15 cellular contexts compared by ENCODE assay signal in the genomic region with DNA sequence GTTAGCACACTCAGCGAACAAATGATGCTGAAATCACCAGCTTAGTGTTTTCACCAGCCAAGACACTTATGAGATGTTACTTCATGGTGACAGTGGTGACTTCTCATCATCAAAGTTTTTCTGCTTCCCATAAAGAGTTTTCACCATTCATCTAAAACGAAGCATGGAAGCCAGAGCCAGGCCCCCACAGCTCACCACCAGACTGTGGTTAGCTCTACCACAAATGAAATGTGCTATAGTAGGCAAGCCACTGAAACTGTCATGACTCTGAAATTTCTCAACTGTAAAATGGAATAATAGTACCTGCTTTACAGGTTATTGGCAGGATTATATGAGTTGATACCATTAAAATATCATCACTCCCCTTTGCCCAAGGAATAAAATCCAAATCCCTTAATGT. TPM values are rescaled to one million over a fixed set of nuclear protein-coding genes. Genes with fewer than 3 reads are reported as not detected.
DNase-seq lines count a peak whose midpoint lies in the region; ATAC-seq and TF ChIP-seq lines count a peak whose summit lies in the region.
"Had no signal": no experiment of that assay in that cellular context is flagged by ENCODE, and none has a peak within 500 bp of the region (broad histone marks: within the 10 kb centered on the region; RNA-seq: fewer than 3 reads in every experiment).

No MANE protein-coding gene starts in this region.

- ATAC-seq in GM18502 (IDR thresholded peaks at IDR 0.05; ENCODE audit: poor library complexity, unreplicated experiment) (peak; percentile 76), GM21723 (IDR thresholded peaks at IDR 0.05; ENCODE audit: unreplicated experiment) (peak; percentile 67), HG03469 (IDR thresholded peaks at IDR 0.05; ENCODE audit: unreplicated experiment) (peak; percentile 48)

- peak; percentile 30 for DNase-seq in astrocyte of the hippocampus (ENCODE audit: low read depth, low spot score)
- no peak for DNase-seq in nephron progenitor cell
- DNase-seq in stimulated activated naive CD4-positive, alpha-beta T cell treated with Interleukin-2 at 50 U/mL for 16 hours (lab: John Stamatoyannopoulos, UW): no peak
- DNase-seq in MG63: no peak
- no peak for DNase-seq in activated CD8-positive, alpha-beta memory T cell treated with anti-CD3 and anti-CD28 coated beads, Interleukin-2, amount 50 U/mL, for 4 hours
- DNase-seq: AML-193; CD4-positive, alpha-beta T cell; NCI-H1436; NCI-H2029 treated with DMSO at 0.1 percent for 48 hours; NCI-H774; Right ventricle myocardium superior had no signal

- peaks cover 21% of the 10 kb centered on the region for H3K36me3 Mint-ChIP-seq in nephron progenitor cell (ENCODE audit: low read depth)

- no peaks in the 10 kb centered on the region for H3K27me3 ChIP-seq in MG63

- H3K4me1 Mint-ChIP-seq in nephron progenitor cell: peaks cover 5% of the 10 kb centered on the region

- no peak overlapping the region for H3K27ac Mint-ChIP-seq in nephron progenitor cell
- H3K27ac Mint-ChIP-seq: CD4-positive, alpha-beta T cell had no signal

- no peaks in the 10 kb centered on the region for H3K27me3 Mint-ChIP-seq in nephron progenitor cell (ENCODE audit: low read depth, poor library complexity)
- H3K27me3 Mint-ChIP-seq: CD4-positive, alpha-beta T cell had no signal

- H3K9me3 Mint-ChIP-seq in nephron progenitor cell: peaks cover 33% of the 10 kb centered on the region

- H3K36me3 ChIP-seq in MG63: no peaks in the 10 kb centered on the region

- no peak overlapping the region for H3K4me3 ChIP-seq in MG63
- H3K4me3 ChIP-seq: SK-N-MC had no signal

- H3K4me3 Mint-ChIP-seq in nephron progenitor cell: no peak overlapping the region
- H3K4me3 Mint-ChIP-seq: CD4-positive, alpha-beta T cell had no signal

- no peak for TF ChIP-seq CTCF in nephron progenitor cell (IDR thresholded peaks at IDR 0.05)

- H3K9me3 ChIP-seq in MG63: no peaks in the 10 kb centered on the region

RNA-seq across cellular contexts. Expression of a gene that starts 56.4 kb away (rescaled TPM):
- total RNA-seq in MG63 (2014; rRNA removed; shearing (Covaris generic); ENCODE audit: low replicate concordance): not detected in 2 replicates
- total RNA-seq: CD4-positive, alpha-beta T cell; Right ventricle myocardium superior had no signal
